ENCODE assay signal across 14 cellular contexts in genomic region chr7:123752534-123752933, GRCh38.
"Had no signal": no experiment of that assay in that cellular context is flagged by ENCODE, and none has a peak within 500 bp of the region (broad histone marks: within the 10 kb centered on the region; RNA-seq: fewer than 3 reads in every experiment).

No MANE protein-coding gene starts in this region.

- ATAC-seq: left lung; stimulated activated effector memory CD8-positive, alpha-beta T cell treated with anti-CD3 and anti-CD28 coated beads, Interleukin-12 subunit alpha, Interleukin-12 subunit beta, amount 100 ng/mL, for 72 hours had no signal

- H3K9me3 Mint-ChIP-seq: activated naive CD4-positive, alpha-beta T cell treated with anti-CD3 and anti-CD28 coated beads for 36 hours; activated T-helper 2 cell treated with anti-CD3 and anti-CD28 coated beads, Interferon-gamma antibody, Interleukin-2, Interleukin-4, amounts not matched to agents 10 μg/mL and 5 μg/mL and 100 μg/mL, durations not matched to agents 14 hours and 24 hours and 36 hours; endodermal cell; naive B cell; stimulated activated effector memory CD8-positive, alpha-beta T cell treated with anti-CD3 and anti-CD28 coated beads, Interleukin-12 subunit alpha, Interleukin-12 subunit beta, amount 100 ng/mL, for 72 hours had no signal

- H3K9me3 ChIP-seq: left lung, thyroid gland, vagina had no signal

- H3K27ac Mint-ChIP-seq: activated naive CD4-positive, alpha-beta T cell treated with anti-CD3 and anti-CD28 coated beads for 36 hours; activated T-helper 2 cell treated with anti-CD3 and anti-CD28 coated beads, Interferon-gamma antibody, Interleukin-2, Interleukin-4, amounts not matched to agents 10 μg/mL and 5 μg/mL and 100 μg/mL, durations not matched to agents 14 hours and 24 hours and 36 hours; endodermal cell; naive B cell; stimulated activated effector memory CD8-positive, alpha-beta T cell treated with anti-CD3 and anti-CD28 coated beads, Interleukin-12 subunit alpha, Interleukin-12 subunit beta, amount 100 ng/mL, for 72 hours had no signal

- H3K36me3 ChIP-seq: left lung, thyroid gland, vagina had no signal

- DNase-seq: activated CD4-positive, alpha-beta T cell treated with anti-CD3 and anti-CD28 coated beads, Interleukin-2, amount 50 U/mL, for 48 hours; activated naive CD4-positive, alpha-beta T cell treated with anti-CD3 and anti-CD28 coated beads for 36 hours; activated T-cell treated with anti-CD3 and anti-CD28 coated beads, Interleukin-2, amount 50 U/mL, for 1 hour; endodermal cell; head of caudate nucleus; left lung; mammary epithelial cell; naive B cell; posterior cingulate gyrus; retina; thyroid gland had no signal

- H3K36me3 Mint-ChIP-seq: naive B cell had no signal

- H3K4me3 Mint-ChIP-seq: activated naive CD4-positive, alpha-beta T cell treated with anti-CD3 and anti-CD28 coated beads for 36 hours; endodermal cell; stimulated activated effector memory CD8-positive, alpha-beta T cell treated with anti-CD3 and anti-CD28 coated beads, Interleukin-12 subunit alpha, Interleukin-12 subunit beta, amount 100 ng/mL, for 72 hours had no signal

- H3K27ac ChIP-seq: left lung, vagina had no signal

- H3K4me3 ChIP-seq: left lung, thyroid gland, vagina had no signal

- H3K27me3 ChIP-seq: left lung, thyroid gland, vagina had no signal

- H3K27me3 Mint-ChIP-seq: naive B cell had no signal
